ENCODE assay signal across 7 cellular contexts in the genomic region with DNA sequence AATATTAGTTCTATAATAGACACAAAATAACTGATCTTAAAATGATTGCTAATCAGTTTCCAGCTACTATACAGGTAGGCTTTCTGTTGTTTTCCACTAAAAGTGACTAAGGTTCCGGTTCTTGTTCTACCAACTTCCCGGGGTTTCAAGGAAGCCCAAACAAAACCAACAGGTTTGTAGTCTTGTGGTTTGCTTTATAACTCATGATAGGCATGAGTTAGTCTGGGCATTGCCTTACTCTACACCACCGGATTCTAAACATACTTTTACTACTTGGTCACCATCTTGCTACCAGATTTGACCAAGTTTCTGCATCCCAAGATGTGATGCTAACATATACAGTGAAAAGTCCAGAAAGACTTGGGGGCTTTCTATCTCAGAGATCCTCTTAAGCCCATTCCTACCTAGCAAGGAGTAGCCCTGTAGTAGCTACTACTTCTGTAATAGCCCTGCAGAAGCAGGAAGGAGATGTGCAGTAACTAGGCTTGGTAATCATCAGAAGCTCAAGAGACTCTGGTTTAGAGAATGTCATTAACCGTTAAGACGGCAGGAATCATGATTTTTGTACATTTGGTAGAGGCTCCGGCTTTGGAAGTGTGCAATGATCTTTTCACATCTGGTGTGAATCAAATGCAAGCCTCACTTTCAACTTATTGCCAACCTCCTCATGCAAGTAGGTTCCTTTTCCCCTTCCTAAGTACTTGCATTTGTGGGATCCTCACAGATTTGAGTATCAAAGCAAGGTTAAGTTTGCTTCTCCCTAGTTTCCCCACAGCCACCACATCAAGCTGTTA. TPM values are rescaled to one million over a fixed set of nuclear protein-coding genes. Genes with fewer than 3 reads are reported as not detected.
DNase-seq lines count a peak whose midpoint lies in the region; ATAC-seq, FAIRE-seq and TF ChIP-seq lines count a peak whose summit lies in the region.

No MANE protein-coding gene starts in this region.

- ATAC-seq in WTC11 = no peak
- ATAC-seq in HG02571 (IDR thresholded peaks at IDR 0.05; ENCODE audit: unreplicated experiment) = no peak

- H3K27me3 Mint-ChIP-seq in WTC11 (ENCODE audit: low read depth) = peaks cover 24% of the 10 kb centered on the region

- H3K9me3 Mint-ChIP-seq in WTC11 = peaks cover 3% of the 10 kb centered on the region; the same call in 1 of the 2 replicates

- peaks cover 43% of the 10 kb centered on the region for H3K4me1 Mint-ChIP-seq in WTC11

- no peak overlapping the region for H3K27ac ChIP-seq in skeletal muscle tissue (ENCODE audit: low read depth, low read length)

- no peak overlapping the region for H3K27ac Mint-ChIP-seq in WTC11

- FAIRE-seq in HTR-8/SVneo (lab: Jason Lieb, UNC) = no peak

- in situ Hi-C loops in HAP-1 (cut with MboI; ENCODE audit: low sequenced_read_pairs) = no loop called here

- H3K36me3 ChIP-seq in HAP-1 (replicated peaks) = no peaks in the 10 kb centered on the region
- no peaks in the 10 kb centered on the region for H3K36me3 ChIP-seq in skeletal muscle tissue (ENCODE audit: control insufficient read depth in 3 of 3, insufficient read depth in 3 of 3, low read length in 3 of 3)

- no peak for DNase-seq in HAP-1 (ENCODE audit: low spot score in 2 of 2)
- DNase-seq in WTC11 (ENCODE audit: low spot score) = no peak
- peak; percentile 33 for DNase-seq in glomerular visceral epithelial cell (ENCODE audit: extremely low spot score)
- no peak for DNase-seq in HTR-8/SVneo (ENCODE audit: insufficient read length, low spot score)
- no peak for DNase-seq in NCI-H2107 treated with DMSO at 0.1 percent for 48 hours (lab: John Stamatoyannopoulos, UW; ENCODE audit: unreplicated experiment)

- no peaks in the 10 kb centered on the region for H3K9me3 ChIP-seq in HAP-1
- H3K9me3 ChIP-seq in skeletal muscle tissue (ENCODE audit: control insufficient read depth in 3 of 3, low read length in 3 of 3) = no peaks in the 10 kb centered on the region

- CTCF ChIA-PET in WTC11 (lab: Charles Lee) = interaction anchor here (1.0 to 3.1 kb wide), 6 partner anchors 11 to 234 kb away, joined by 3 to 22 read pairs (median 6); a partner anchor contains a TSS

- H3K27me3 ChIP-seq in HAP-1 (ENCODE audit: low read depth) (peaks cover 11% of the 10 kb centered on the region), skeletal muscle tissue (ENCODE audit: control insufficient read depth in 3 of 3, insufficient read depth in 3 of 3, low read length in 3 of 3) (peaks cover 0 to 3% (median 0%) of the 10 kb centered on the region in 3 donors)

- H3K4me3 Mint-ChIP-seq in WTC11 = peak overlapping the region; percentile 93

- H3K4me3 ChIP-seq in HAP-1 (peak overlapping the region; percentile 56), skeletal muscle tissue (ENCODE audit: low read length in 3 of 3) (peak overlapping the region in 2 of 3 donors; percentile 78 to 80)

- TF ChIP-seq CTCF in WTC11 (IDR thresholded peaks at IDR 0.05) = no peak

- peak overlapping the region in 1 of 3 donors; percentile 68 for H3K9ac ChIP-seq in skeletal muscle tissue (ENCODE audit: low read depth in 1 of 3, low read length in 3 of 3)

- peaks cover 13% of the 10 kb centered on the region for H3K4me1 ChIP-seq in HAP-1
- H3K4me1 ChIP-seq in skeletal muscle tissue (ENCODE audit: control insufficient read depth in 3 of 3, insufficient read depth in 3 of 3, low read length in 3 of 3) = peaks cover 7 to 20% (median 8%) of the 10 kb centered on the region in 3 donors

- POLR2A ChIA-PET in WTC11 (lab: Charles Lee) = interaction anchor here (0.6 to 2.5 kb wide), 3 partner anchors 26 to 54 kb away, joined by 5 to 12 read pairs (median 5); a partner anchor contains a TSS

- peaks cover 9% of the 10 kb centered on the region for H3K36me3 Mint-ChIP-seq in WTC11

TF ChIP-seq in WTC11, 78 proteins besides CTCF, POLR2A, EP300 and RAD21 (continues in another document):
- TF ChIP-seq, protein P1, sequence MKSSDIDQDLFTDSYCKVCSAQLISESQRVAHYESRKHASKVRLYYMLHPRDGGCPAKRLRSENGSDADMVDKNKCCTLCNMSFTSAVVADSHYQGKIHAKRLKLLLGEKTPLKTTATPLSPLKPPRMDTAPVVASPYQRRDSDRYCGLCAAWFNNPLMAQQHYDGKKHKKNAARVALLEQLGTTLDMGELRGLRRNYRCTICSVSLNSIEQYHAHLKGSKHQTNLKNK (CRISPR knock-in tag; IDR thresholded peaks at IDR 0.05) = no peak
- TF ChIP-seq, protein P2, sequence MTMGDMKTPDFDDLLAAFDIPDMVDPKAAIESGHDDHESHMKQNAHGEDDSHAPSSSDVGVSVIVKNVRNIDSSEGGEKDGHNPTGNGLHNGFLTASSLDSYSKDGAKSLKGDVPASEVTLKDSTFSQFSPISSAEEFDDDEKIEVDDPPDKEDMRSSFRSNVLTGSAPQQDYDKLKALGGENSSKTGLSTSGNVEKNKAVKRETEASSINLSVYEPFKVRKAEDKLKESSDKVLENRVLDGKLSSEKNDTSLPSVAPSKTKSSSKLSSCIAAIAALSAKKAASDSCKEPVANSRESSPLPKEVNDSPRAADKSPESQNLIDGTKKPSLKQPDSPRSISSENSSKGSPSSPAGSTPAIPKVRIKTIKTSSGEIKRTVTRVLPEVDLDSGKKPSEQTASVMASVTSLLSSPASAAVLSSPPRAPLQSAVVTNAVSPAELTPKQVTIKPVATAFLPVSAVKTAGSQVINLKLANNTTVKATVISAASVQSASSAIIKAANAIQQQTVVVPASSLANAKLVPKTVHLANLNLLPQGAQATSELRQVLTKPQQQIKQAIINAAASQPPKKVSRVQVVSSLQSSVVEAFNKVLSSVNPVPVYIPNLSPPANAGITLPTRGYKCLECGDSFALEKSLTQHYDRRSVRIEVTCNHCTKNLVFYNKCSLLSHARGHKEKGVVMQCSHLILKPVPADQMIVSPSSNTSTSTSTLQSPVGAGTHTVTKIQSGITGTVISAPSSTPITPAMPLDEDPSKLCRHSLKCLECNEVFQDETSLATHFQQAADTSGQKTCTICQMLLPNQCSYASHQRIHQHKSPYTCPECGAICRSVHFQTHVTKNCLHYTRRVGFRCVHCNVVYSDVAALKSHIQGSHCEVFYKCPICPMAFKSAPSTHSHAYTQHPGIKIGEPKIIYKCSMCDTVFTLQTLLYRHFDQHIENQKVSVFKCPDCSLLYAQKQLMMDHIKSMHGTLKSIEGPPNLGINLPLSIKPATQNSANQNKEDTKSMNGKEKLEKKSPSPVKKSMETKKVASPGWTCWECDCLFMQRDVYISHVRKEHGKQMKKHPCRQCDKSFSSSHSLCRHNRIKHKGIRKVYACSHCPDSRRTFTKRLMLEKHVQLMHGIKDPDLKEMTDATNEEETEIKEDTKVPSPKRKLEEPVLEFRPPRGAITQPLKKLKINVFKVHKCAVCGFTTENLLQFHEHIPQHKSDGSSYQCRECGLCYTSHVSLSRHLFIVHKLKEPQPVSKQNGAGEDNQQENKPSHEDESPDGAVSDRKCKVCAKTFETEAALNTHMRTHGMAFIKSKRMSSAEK (CRISPR knock-in tag; IDR thresholded peaks at IDR 0.05; ENCODE audit: borderline replicate concordance) = no peak
- TF ChIP-seq, protein P3, sequence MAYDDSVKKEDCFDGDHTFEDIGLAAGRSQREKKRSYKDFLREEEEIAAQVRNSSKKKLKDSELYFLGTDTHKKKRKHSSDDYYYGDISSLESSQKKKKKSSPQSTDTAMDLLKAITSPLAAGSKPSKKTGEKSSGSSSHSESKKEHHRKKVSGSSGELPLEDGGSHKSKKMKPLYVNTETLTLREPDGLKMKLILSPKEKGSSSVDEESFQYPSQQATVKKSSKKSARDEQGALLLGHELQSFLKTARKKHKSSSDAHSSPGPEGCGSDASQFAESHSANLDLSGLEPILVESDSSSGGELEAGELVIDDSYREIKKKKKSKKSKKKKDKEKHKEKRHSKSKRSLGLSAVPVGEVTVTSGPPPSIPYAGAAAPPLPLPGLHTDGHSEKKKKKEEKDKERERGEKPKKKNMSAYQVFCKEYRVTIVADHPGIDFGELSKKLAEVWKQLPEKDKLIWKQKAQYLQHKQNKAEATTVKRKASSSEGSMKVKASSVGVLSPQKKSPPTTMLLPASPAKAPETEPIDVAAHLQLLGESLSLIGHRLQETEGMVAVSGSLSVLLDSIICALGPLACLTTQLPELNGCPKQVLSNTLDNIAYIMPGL (CRISPR knock-in tag; IDR thresholded peaks at IDR 0.05) = no peak
- TF ChIP-seq, protein P4, sequence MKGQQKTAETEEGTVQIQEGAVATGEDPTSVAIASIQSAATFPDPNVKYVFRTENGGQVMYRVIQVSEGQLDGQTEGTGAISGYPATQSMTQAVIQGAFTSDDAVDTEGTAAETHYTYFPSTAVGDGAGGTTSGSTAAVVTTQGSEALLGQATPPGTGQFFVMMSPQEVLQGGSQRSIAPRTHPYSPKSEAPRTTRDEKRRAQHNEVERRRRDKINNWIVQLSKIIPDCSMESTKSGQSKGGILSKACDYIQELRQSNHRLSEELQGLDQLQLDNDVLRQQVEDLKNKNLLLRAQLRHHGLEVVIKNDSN (CRISPR knock-in tag; IDR thresholded peaks at IDR 0.05) = no peak
- TF ChIP-seq GTF2I (CRISPR knock-in tag; conservative IDR thresholded peaks at IDR 0.05) (no peak), ETV6 (CRISPR knock-in tag; IDR thresholded peaks at IDR 0.05) (no peak), IRF2 (CRISPR knock-in tag; IDR thresholded peaks at IDR 0.05; ENCODE audit: borderline replicate concordance, low read depth) (no peak)
- TF ChIP-seq, protein P5, sequence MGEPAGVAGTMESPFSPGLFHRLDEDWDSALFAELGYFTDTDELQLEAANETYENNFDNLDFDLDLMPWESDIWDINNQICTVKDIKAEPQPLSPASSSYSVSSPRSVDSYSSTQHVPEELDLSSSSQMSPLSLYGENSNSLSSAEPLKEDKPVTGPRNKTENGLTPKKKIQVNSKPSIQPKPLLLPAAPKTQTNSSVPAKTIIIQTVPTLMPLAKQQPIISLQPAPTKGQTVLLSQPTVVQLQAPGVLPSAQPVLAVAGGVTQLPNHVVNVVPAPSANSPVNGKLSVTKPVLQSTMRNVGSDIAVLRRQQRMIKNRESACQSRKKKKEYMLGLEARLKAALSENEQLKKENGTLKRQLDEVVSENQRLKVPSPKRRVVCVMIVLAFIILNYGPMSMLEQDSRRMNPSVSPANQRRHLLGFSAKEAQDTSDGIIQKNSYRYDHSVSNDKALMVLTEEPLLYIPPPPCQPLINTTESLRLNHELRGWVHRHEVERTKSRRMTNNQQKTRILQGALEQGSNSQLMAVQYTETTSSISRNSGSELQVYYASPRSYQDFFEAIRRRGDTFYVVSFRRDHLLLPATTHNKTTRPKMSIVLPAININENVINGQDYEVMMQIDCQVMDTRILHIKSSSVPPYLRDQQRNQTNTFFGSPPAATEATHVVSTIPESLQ (CRISPR knock-in tag; IDR thresholded peaks at IDR 0.05) = no peak

RNA-seq across cellular contexts. Expression of a gene that starts 1.6 kb away (rescaled TPM):
- total RNA-seq in WTC11 (2021) (26.2 to 30.4 TPM (median 29.7 TPM) in 3 replicates), skeletal muscle tissue (5.2 TPM)

RNA-seq across cellular contexts. Expression of a gene that starts 26.1 kb away (rescaled TPM):
- 165 to 199 TPM (median 171 TPM) in 3 replicates for total RNA-seq in WTC11 (2021)
- total RNA-seq in skeletal muscle tissue = 23.5 TPM

RNA-seq across cellular contexts. Expression of a gene that starts 54.6 kb away (rescaled TPM):
- total RNA-seq in WTC11 (2021) (43.7 to 55.9 TPM (median 45.0 TPM) in 3 replicates), skeletal muscle tissue (48.0 TPM)
